ENCODE assay signal across 11 cellular contexts in the genomic region with DNA sequence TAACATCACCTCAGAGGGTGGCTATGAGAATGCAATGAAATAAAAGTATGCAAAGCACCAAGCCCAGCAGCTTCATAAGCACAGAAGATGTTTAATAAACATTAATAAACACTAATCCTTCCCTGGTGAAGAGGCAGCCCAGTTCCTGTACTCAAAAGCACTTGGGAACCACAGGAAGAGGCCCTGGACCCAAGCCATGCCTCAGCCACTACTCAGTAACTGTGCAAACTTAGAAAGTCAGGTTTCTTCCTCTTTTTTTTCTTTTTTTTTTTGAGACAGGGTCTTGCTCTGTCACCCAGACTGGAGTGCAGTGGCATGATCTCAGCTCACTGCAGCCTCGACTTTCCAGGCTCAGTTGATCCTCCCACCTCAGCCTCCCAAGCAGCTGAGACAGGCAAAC. TPM values are rescaled to one million over a fixed set of nuclear protein-coding genes. Genes with fewer than 3 reads are reported as not detected.
A peak's percentile ranks its signal among the peaks of the same experiment; 100 is the strongest.
DNase-seq lines count a peak whose midpoint lies in the region; ATAC-seq, FAIRE-seq and TF ChIP-seq lines count a peak whose summit lies in the region.
"Had no signal": no experiment of that assay in that cellular context is flagged by ENCODE, and none has a peak within 500 bp of the region (broad histone marks: within the 10 kb centered on the region; RNA-seq: fewer than 3 reads in every experiment).

No MANE protein-coding gene starts in this region.

- H3K27ac Mint-ChIP-seq in activated naive CD8-positive, alpha-beta T cell treated with anti-CD3 and anti-CD28 coated beads, Interleukin-2, amount 10 ng/mL, durations not matched to agents 7 days and 5 days, result peak overlapping the region; percentile 64
- peak overlapping the region in 8 of 10 donors; percentile 26 to 84 (median 71) for H3K27ac Mint-ChIP-seq in naive thymus-derived CD8-positive, alpha-beta T cell

- ATAC-seq in activated naive CD8-positive, alpha-beta T cell treated with anti-CD3 and anti-CD28 coated beads, Interleukin-2, amount 10 ng/mL, durations not matched to agents 7 days and 5 days (ENCODE audit: low read depth), result peak; percentile 38
- ATAC-seq in naive thymus-derived CD8-positive, alpha-beta T cell, result no peak
- ATAC-seq in GM21576 (IDR thresholded peaks at IDR 0.05; ENCODE audit: unreplicated experiment), result no peak

- no peaks in the 10 kb centered on the region for H3K27me3 ChIP-seq in WERI-Rb-1 (ENCODE audit: insufficient read depth, low read depth, severe bottlenecking)

- H3K36me3 Mint-ChIP-seq in activated naive CD8-positive, alpha-beta T cell treated with anti-CD3 and anti-CD28 coated beads, Interleukin-2, amount 10 ng/mL, durations not matched to agents 7 days and 5 days, result peaks cover 27% of the 10 kb centered on the region
- peaks cover 0 to 28% (median 0%) of the 10 kb centered on the region in 3 donors for H3K36me3 Mint-ChIP-seq in naive thymus-derived CD8-positive, alpha-beta T cell

- H3K4me3 ChIP-seq in WERI-Rb-1 (ENCODE audit: low read depth, low read length), result no peak overlapping the region

- peak overlapping the region; percentile 70 for H3K4me3 Mint-ChIP-seq in activated naive CD8-positive, alpha-beta T cell treated with anti-CD3 and anti-CD28 coated beads, Interleukin-2, amount 10 ng/mL, durations not matched to agents 7 days and 5 days
- peak overlapping the region in 6 of 10 donors; percentile 5 to 49 (median 30) for H3K4me3 Mint-ChIP-seq in naive thymus-derived CD8-positive, alpha-beta T cell

- H3K9me3 Mint-ChIP-seq in activated naive CD8-positive, alpha-beta T cell treated with anti-CD3 and anti-CD28 coated beads, Interleukin-2, amount 10 ng/mL, durations not matched to agents 7 days and 5 days, result no peaks in the 10 kb centered on the region
- H3K9me3 Mint-ChIP-seq in naive thymus-derived CD8-positive, alpha-beta T cell, result no peaks in the 10 kb centered on the region

- POLR2A ChIA-PET in activated naive CD8-positive, alpha-beta T cell treated with anti-CD3 and anti-CD28 coated beads, Interleukin-2, amount 10 ng/mL, durations not matched to agents 7 days and 5 days (lab: Charles Lee), result interaction anchor here (0.6 to 0.7 kb wide), 2 partner anchors 222 to 429 kb away, joined by 3 read pairs; no protein-coding TSS in a partner anchor
- POLR2A ChIA-PET in naive thymus-derived CD8-positive, alpha-beta T cell (lab: Charles Lee), result interaction anchor here (0.7 kb wide), 1 partner anchor 51 kb away, joined by 5 read pairs; no protein-coding TSS in a partner anchor

- no peak for FAIRE-seq in urothelium cell line (lab: Jason Lieb, UNC)

- H3K27me3 Mint-ChIP-seq in activated naive CD8-positive, alpha-beta T cell treated with anti-CD3 and anti-CD28 coated beads, Interleukin-2, amount 10 ng/mL, durations not matched to agents 7 days and 5 days, result no peaks in the 10 kb centered on the region
- no peaks in the 10 kb centered on the region for H3K27me3 Mint-ChIP-seq in naive thymus-derived CD8-positive, alpha-beta T cell

- peak; percentile 7 for DNase-seq in DMS53 (lab: John Stamatoyannopoulos, UW)
- DNase-seq in DMS53 treated with DMSO at 0.1 percent for 48 hours (lab: John Stamatoyannopoulos, UW; ENCODE audit: unreplicated experiment), result no peak
- peak; percentile 57 to 58 for DNase-seq in Kasumi-1 (lab: John Stamatoyannopoulos, UW)
- no peak for DNase-seq in activated naive CD8-positive, alpha-beta T cell treated with anti-CD3 and anti-CD28 coated beads, Interleukin-2, amount 10 ng/mL, durations not matched to agents 7 days and 5 days
- no peak for DNase-seq in naive thymus-derived CD8-positive, alpha-beta T cell
- DNase-seq in urothelium cell line (ENCODE audit: low spot score), result no peak
- no peak for DNase-seq in WERI-Rb-1
- DNase-seq: erythroblast, NCI-H510A treated with DMSO at 0.1 percent for 48 hours had no signal

- TF ChIP-seq CTCF in WERI-Rb-1 (IDR thresholded peaks at IDR 0.05; ENCODE audit: low read depth, low read length), result no peak

- H3K36me3 ChIP-seq in WERI-Rb-1, result peaks cover 24% of the 10 kb centered on the region

- no peaks in the 10 kb centered on the region for H3K9me3 ChIP-seq in WERI-Rb-1 (ENCODE audit: severe bottlenecking)

- H3K4me1 Mint-ChIP-seq in activated naive CD8-positive, alpha-beta T cell treated with anti-CD3 and anti-CD28 coated beads, Interleukin-2, amount 10 ng/mL, durations not matched to agents 7 days and 5 days, result peaks cover 60% of the 10 kb centered on the region
- H3K4me1 Mint-ChIP-seq in naive thymus-derived CD8-positive, alpha-beta T cell, result peaks cover 42 to 91% (median 79%) of the 10 kb centered on the region in 4 donors

- no peak overlapping the region for H3K27ac ChIP-seq in WERI-Rb-1
- H3K27ac ChIP-seq: 22Rv1 had no signal

RNA-seq across cellular contexts. Expression of gene ARHGAP17, which starts 5.3 kb away (rescaled TPM):
- total RNA-seq in activated naive CD8-positive, alpha-beta T cell treated with anti-CD3 and anti-CD28 coated beads, Interleukin-2, amount 10 ng/mL, durations not matched to agents 7 days and 5 days, result 10 to 100 TPM; 72.9 to 85.4 TPM
- total RNA-seq in naive thymus-derived CD8-positive, alpha-beta T cell, result 10 to 100 TPM; 69.1 to 69.5 TPM
- polyA plus RNA-seq in naive thymus-derived CD8-positive, alpha-beta T cell, result 10 to 100 TPM; 18.2 to 38.6 (median 20.5) TPM

Comparison
In these comparisons a context has a peak if more than half of its experiments do, and no peak if none do; other contexts are left out.
1. DNase-seq: peak in DMS53 (single experiment) and Kasumi-1 (2 of 2); none in DMS53 treated with DMSO at 0.1 percent for 48 hours (single experiment), activated naive CD8-positive, alpha-beta T cell treated with anti-CD3 and anti-CD28 coated beads, Interleukin-2, amount 10 ng/mL, durations not matched to agents 7 days and 5 days (single experiment), naive thymus-derived CD8-positive, alpha-beta T cell (0 of 10), urothelium cell line (single experiment) and WERI-Rb-1 (single experiment).